ENCODE assay signal across 16 cellular contexts in genomic region chr12:49344486-49345047, GRCh38. TPM values are rescaled to one million over a fixed set of nuclear protein-coding genes. Genes with fewer than 3 reads are reported as not detected.
DNase-seq lines count a peak whose midpoint lies in the region; ATAC-seq and TF ChIP-seq lines count a peak whose summit lies in the region.
"Had no signal": no experiment of that assay in that cellular context is flagged by ENCODE, and none has a peak within 500 bp of the region (broad histone marks: within the 10 kb centered on the region; RNA-seq: fewer than 3 reads in every experiment).

No MANE protein-coding gene starts in this region.

- no peaks in the 10 kb centered on the region for H3K36me3 ChIP-seq in trophoblast cell (ENCODE audit: control insufficient read depth in 1 of 2, insufficient read depth in 2 of 2, low read length in 2 of 2)
- H3K36me3 ChIP-seq: brain microvascular endothelial cell, upper lobe of left lung had no signal

- CTCF ChIA-PET in CD4-positive, alpha-beta T cell (lab: Charles Lee), result interaction anchor here (3.5 kb wide), 1 partner anchor 12 kb away, joined by 25 read pairs; no protein-coding TSS in a partner anchor

- WGBS in trophoblast cell (ENCODE audit: extremely low coverage, insufficient coverage, insufficient read length), result no CpG with 5 or more reads among the region's 15 CpGs

- no peak overlapping the region for H3K27ac Mint-ChIP-seq in CD4-positive, alpha-beta T cell
- H3K27ac Mint-ChIP-seq in IgD-negative memory B cell, result peak overlapping the region in 1 of 3 donors; percentile 59
- H3K27ac Mint-ChIP-seq in glutamatergic neuron (ENCODE audit: unreplicated experiment), result peak overlapping the region; percentile 82

- no peaks in the 10 kb centered on the region for H3K9me3 Mint-ChIP-seq in CD4-positive, alpha-beta T cell
- H3K9me3 Mint-ChIP-seq in IgD-negative memory B cell (peaks cover 0 to 1% (median 0%) of the 10 kb centered on the region in 3 donors), glutamatergic neuron (ENCODE audit: unreplicated experiment) (peaks cover 9% of the 10 kb centered on the region)
- H3K9me3 Mint-ChIP-seq: CD4-positive, alpha-beta memory T cell had no signal

- H2BK12ac ChIP-seq in trophoblast cell (ENCODE audit: low read length), result no peak overlapping the region

- H3K14ac ChIP-seq in trophoblast cell (ENCODE audit: low read length), result no peak overlapping the region

- peaks cover 52% of the 10 kb centered on the region for H3K4me1 Mint-ChIP-seq in CD4-positive, alpha-beta T cell (ENCODE audit: low read depth)
- H3K4me1 Mint-ChIP-seq in IgD-negative memory B cell (peaks cover 22 to 24% (median 23%) of the 10 kb centered on the region in 3 donors), glutamatergic neuron (ENCODE audit: low read depth, unreplicated experiment) (peaks cover 27% of the 10 kb centered on the region)

- intact Hi-C loops in CD4-positive, alpha-beta T cell (cut with DNase I, micrococcal nuclease), result no loop called here

- no peak overlapping the region for H4K91ac ChIP-seq in trophoblast cell (ENCODE audit: low read depth, low read length)

- POLR2A ChIA-PET in CD4-positive, alpha-beta T cell (lab: Charles Lee), result interaction anchor here (0.8 kb wide), 1 partner anchor 484 kb away, joined by 4 read pairs; no protein-coding TSS in a partner anchor

- peaks cover 89% of the 10 kb centered on the region for H3K27me3 Mint-ChIP-seq in CD4-positive, alpha-beta T cell
- peaks cover 49% of the 10 kb centered on the region for H3K27me3 Mint-ChIP-seq in IgD-negative memory B cell
- H3K27me3 Mint-ChIP-seq in glutamatergic neuron (ENCODE audit: unreplicated experiment), result peaks cover 22% of the 10 kb centered on the region

- no peak overlapping the region for H2BK120ac ChIP-seq in trophoblast cell (ENCODE audit: insufficient read depth, low read length, poor library complexity)

- H3K9me3 ChIP-seq in CD4-positive, alpha-beta T cell (ENCODE audit: control insufficient read depth, low read length), result no peaks in the 10 kb centered on the region
- H3K9me3 ChIP-seq in trophoblast cell (ENCODE audit: insufficient read depth, low read depth, low read length), result peaks cover 8% of the 10 kb centered on the region
- H3K9me3 ChIP-seq: upper lobe of left lung had no signal

- H4K12ac ChIP-seq in trophoblast cell (ENCODE audit: low read depth, low read length), result no peak overlapping the region

- H3K4me1 ChIP-seq in trophoblast cell (ENCODE audit: control insufficient read depth in 1 of 2, insufficient read depth in 2 of 2, low read length in 2 of 2), result peaks cover 21 to 27% of the 10 kb centered on the region in 2 experiments

- DNase-seq in CD4-positive, alpha-beta T cell, result no peak
- no peak for DNase-seq in glutamatergic neuron
- DNase-seq in trophoblast cell, result no peak
- DNase-seq in GM03348 (ENCODE audit: low spot score), result no peak
- DNase-seq in NK-92 (lab: John Stamatoyannopoulos, UW; ENCODE audit: unreplicated experiment), result no peak
- DNase-seq in HuH-7.5 (ENCODE audit: low spot score), result no peak
- DNase-seq in HPDE6-E6E7 (ENCODE audit: extremely low spot score), result no peak
- DNase-seq: brain microvascular endothelial cell; CD4-positive, alpha-beta memory T cell; foreskin fibroblast; GF-D8 had no signal

- no peaks in the 10 kb centered on the region for H3K79me2 ChIP-seq in trophoblast cell (ENCODE audit: control insufficient read depth, insufficient read depth, low read length, poor library complexity)

- no peak overlapping the region for H2AFZ ChIP-seq in trophoblast cell (ENCODE audit: insufficient read depth, low read length, poor library complexity)

- H3K27me3 ChIP-seq in CD4-positive, alpha-beta T cell (ENCODE audit: control insufficient read depth, insufficient read depth, low read length), result peaks cover 84% of the 10 kb centered on the region
- H3K27me3 ChIP-seq in trophoblast cell (ENCODE audit: insufficient read depth, low read length), result peaks cover 72% of the 10 kb centered on the region

- no peaks in the 10 kb centered on the region for H3K79me1 ChIP-seq in trophoblast cell (ENCODE audit: low read length)

- H3K27ac ChIP-seq in CD4-positive, alpha-beta T cell (ENCODE audit: low read depth, low read length), result no peak overlapping the region
- no peak overlapping the region for H3K27ac ChIP-seq in trophoblast cell (ENCODE audit: low read depth, low read length)
- H3K27ac ChIP-seq: brain microvascular endothelial cell, SK-N-MC, upper lobe of left lung had no signal

- H3K36me3 Mint-ChIP-seq in CD4-positive, alpha-beta T cell (ENCODE audit: low read depth), result no peaks in the 10 kb centered on the region
- no peaks in the 10 kb centered on the region for H3K36me3 Mint-ChIP-seq in IgD-negative memory B cell
- no peaks in the 10 kb centered on the region for H3K36me3 Mint-ChIP-seq in glutamatergic neuron (ENCODE audit: unreplicated experiment)
- H3K36me3 Mint-ChIP-seq: CD4-positive, alpha-beta memory T cell had no signal

- H4K8ac ChIP-seq in trophoblast cell (ENCODE audit: low read depth, low read length), result no peak overlapping the region

- no peak overlapping the region for H2AK5ac ChIP-seq in trophoblast cell (ENCODE audit: low read length)

- no peak overlapping the region for H3K9ac ChIP-seq in trophoblast cell (ENCODE audit: low read length)

- no peak overlapping the region for H3K23ac ChIP-seq in trophoblast cell (ENCODE audit: low read length)

- H3K4me2 ChIP-seq in trophoblast cell (ENCODE audit: low read length), result peak overlapping the region; percentile 53

- TF ChIP-seq CTCF in CD4-positive, alpha-beta T cell (IDR thresholded peaks at IDR 0.05), result no peak
- no peak for TF ChIP-seq CTCF in glutamatergic neuron (IDR thresholded peaks at IDR 0.05; ENCODE audit: partially characterized antibody, unreplicated experiment)

- no peak overlapping the region for H3K18ac ChIP-seq in trophoblast cell (ENCODE audit: low read length)

- peak overlapping the region; percentile 11 for H3K4me3 Mint-ChIP-seq in CD4-positive, alpha-beta T cell
- H3K4me3 Mint-ChIP-seq in IgD-negative memory B cell, result peak overlapping the region; percentile 41 to 91 (median 64)
- peak overlapping the region; percentile 68 for H3K4me3 Mint-ChIP-seq in glutamatergic neuron (ENCODE audit: unreplicated experiment)

- H3K4me3 ChIP-seq in trophoblast cell (ENCODE audit: low read depth, low read length), result no peak overlapping the region
- H3K4me3 ChIP-seq: K562, SK-N-MC had no signal

- H3K4ac ChIP-seq in trophoblast cell (ENCODE audit: low read depth, low read length), result no peak overlapping the region

- H2BK5ac ChIP-seq in trophoblast cell (ENCODE audit: low read depth, low read length, poor library complexity), result no peak overlapping the region

- no peak for ATAC-seq in CD4-positive, alpha-beta T cell (ENCODE audit: poor library complexity)
- ATAC-seq: K562 had no signal

RNA-seq across cellular contexts. Expression of gene DNAJC22, which starts 2.1 kb away (rescaled TPM):
- not detected for total RNA-seq in CD4-positive, alpha-beta T cell
- polyA plus RNA-seq in IgD-negative memory B cell, result not detected
- total RNA-seq in glutamatergic neuron (ENCODE audit: unreplicated experiment), result 4.5 TPM
- polyA plus RNA-seq in trophoblast cell (2013), result 1.1 and 1.3 TPM in 2 replicates
- total RNA-seq: CD4-positive, alpha-beta memory T cell; mononuclear cell had no signal
- polyA plus RNA-seq: CD4-positive, alpha-beta memory T cell had no signal

RNA-seq across cellular contexts. Expression of gene C1QL4, which starts 7.6 kb away (rescaled TPM):
- total RNA-seq in CD4-positive, alpha-beta T cell, result not detected
- polyA plus RNA-seq in IgD-negative memory B cell, result not detected
- 4.8 TPM for total RNA-seq in glutamatergic neuron (ENCODE audit: unreplicated experiment)
- 0.04 TPM in 2 replicates for polyA plus RNA-seq in trophoblast cell (2013)
- total RNA-seq: CD4-positive, alpha-beta memory T cell; upper lobe of left lung had no signal
- polyA plus RNA-seq: CD4-positive, alpha-beta memory T cell had no signal

RNA-seq across cellular contexts. Expression of gene TROAP, which starts 21.5 kb away (rescaled TPM):
- under 1 TPM; 0.30 to 0.31 TPM for total RNA-seq in CD4-positive, alpha-beta T cell
- not detected for polyA plus RNA-seq in IgD-negative memory B cell
- total RNA-seq in glutamatergic neuron (ENCODE audit: unreplicated experiment), result 11.7 TPM
- 36.9 and 42.9 TPM in 2 replicates for polyA plus RNA-seq in trophoblast cell (2013)

RNA-seq across cellular contexts. Expression of gene SPATS2, which starts 22.7 kb away (rescaled TPM):
- 1 to 10 TPM; 6.1 to 6.4 TPM for total RNA-seq in CD4-positive, alpha-beta T cell
- 19.3 TPM for polyA plus RNA-seq in IgD-negative memory B cell
- 43.9 TPM for total RNA-seq in glutamatergic neuron (ENCODE audit: unreplicated experiment)
- 32.4 and 34.0 TPM in 2 replicates for polyA plus RNA-seq in trophoblast cell (2013)

RNA-seq across cellular contexts. Expression of gene PRPH, which starts 49.6 kb away (rescaled TPM):
- under 1 TPM in 1 of 2 experiments, not detected in 1; 0.56 TPM for total RNA-seq in CD4-positive, alpha-beta T cell
- not detected for polyA plus RNA-seq in IgD-negative memory B cell
- 2,189 TPM for total RNA-seq in glutamatergic neuron (ENCODE audit: unreplicated experiment)
- 0.03 and 0.08 TPM in 2 replicates for polyA plus RNA-seq in trophoblast cell (2013)
- total RNA-seq: mononuclear cell had no signal

Comparison
In these comparisons a context has a peak if more than half of its experiments do, and no peak if none do; other contexts are left out.
1. H3K4me3 Mint-ChIP-seq: peak in every context shown above with its lines; median percentile 68 in glutamatergic neuron; 64 in IgD-negative memory B cell; 11 in CD4-positive, alpha-beta T cell.